Comparison of ENCODE assay signal across 8 cellular contexts in the genomic region with DNA sequence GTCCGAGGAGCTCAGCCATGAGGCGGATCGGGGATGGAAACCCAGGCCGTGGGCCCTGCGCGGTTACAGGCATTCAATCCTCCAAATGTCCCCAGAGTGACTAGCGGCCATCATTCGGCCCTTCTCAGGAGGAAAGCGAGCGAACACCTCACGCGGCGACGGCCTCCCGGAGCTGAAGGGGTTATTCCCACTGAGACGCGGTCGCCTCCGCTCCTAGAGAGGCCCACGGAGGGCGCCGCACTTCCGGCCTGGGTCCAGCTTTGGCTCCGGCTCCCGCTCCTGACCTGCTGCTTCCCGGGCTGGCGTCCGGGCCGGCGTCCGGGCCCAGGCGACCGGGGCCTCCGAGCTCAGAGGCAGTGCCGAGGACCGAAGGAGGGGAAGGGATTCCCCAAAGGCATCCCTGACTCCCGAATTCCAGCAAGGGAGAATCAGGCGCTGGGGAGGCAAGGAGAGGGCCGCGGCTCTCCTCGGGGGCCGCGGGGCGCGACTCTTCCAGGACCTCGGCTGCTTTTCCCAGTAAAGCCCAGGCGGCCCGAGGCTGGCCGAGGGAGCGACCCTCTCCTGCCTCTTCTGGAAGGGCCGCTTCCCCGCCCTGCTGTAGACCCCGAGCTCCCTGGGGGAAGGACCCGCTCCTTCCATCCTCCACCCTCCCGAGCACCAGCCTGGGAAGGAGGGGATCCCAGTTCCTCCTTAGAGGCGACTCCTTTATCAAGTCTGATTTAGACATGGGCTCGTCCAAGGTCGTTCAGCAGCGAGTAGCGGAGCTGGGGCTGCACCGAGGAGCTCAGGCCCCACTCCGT. TPM values are rescaled to one million over a fixed set of nuclear protein-coding genes. Genes with fewer than 3 reads are reported as not detected.
A peak's percentile ranks its signal among the peaks of the same experiment; 100 is the strongest.
DNase-seq lines count a peak whose midpoint lies in the region; ATAC-seq and TF ChIP-seq lines count a peak whose summit lies in the region.

No MANE protein-coding gene starts in this region.

- peak; percentile 64 for ATAC-seq in GM19397 (IDR thresholded peaks at IDR 0.05; ENCODE audit: unreplicated experiment)

- intact Hi-C loops in activated CD4-positive, alpha-beta T cell treated with anti-CD3 and anti-CD28 coated beads, Interleukin-2, amount 10 ng/mL, durations not matched to agents 24 days and 14 days (cut with micrococcal nuclease) = no loop called here

- peak overlapping the region; percentile 67 for H3K27ac Mint-ChIP-seq in activated CD4-positive, alpha-beta T cell treated with anti-CD3 and anti-CD28 coated beads, Interleukin-2, amount 10 ng/mL, durations not matched to agents 24 days and 14 days

- H3K4me1 Mint-ChIP-seq in activated CD4-positive, alpha-beta T cell treated with anti-CD3 and anti-CD28 coated beads, Interleukin-2, amount 10 ng/mL, durations not matched to agents 24 days and 14 days = peaks cover 17% of the 10 kb centered on the region

- DNase-seq in AG04450 (ENCODE audit: low read depth, low spot score) (no peak), NCI-H2196 (lab: John Stamatoyannopoulos, UW; ENCODE audit: unreplicated experiment) (peak; percentile 87), dedifferentiated amniotic fluid mesenchymal stem cell (ENCODE audit: extremely low spot score) (peak; percentile 69), KG1 (lab: John Stamatoyannopoulos, UW) (no peak)
- DNase-seq in activated CD4-positive, alpha-beta T cell treated with anti-CD3 and anti-CD28 coated beads, Interleukin-2, amount 10 ng/mL, durations not matched to agents 24 days and 14 days = peak; percentile 82
- DNase-seq in stimulated activated CD4-positive, alpha-beta T cell treated with anti-CD3 and anti-CD28 coated beads, Interleukin-15, amount 100 ng/mL, for 24 hours = peak; percentile 67

- POLR2A ChIA-PET in AG04450 (lab: Yijun Ruan, JAX) = interaction anchor here (0.5 to 3.7 kb wide), 13 partner anchors 9 to 97 kb away, joined by 3 to 70 read pairs (median 3); a partner anchor contains a TSS

- H3K27ac ChIP-seq in AG04450 (ENCODE audit: low read depth, low read length) = peak overlapping the region; percentile 87
- peak overlapping the region; percentile 88 for H3K27ac ChIP-seq in layer of hippocampus (ENCODE audit: low read depth, low read length)

- peaks cover 8% of the 10 kb centered on the region for H3K27me3 Mint-ChIP-seq in activated CD4-positive, alpha-beta T cell treated with anti-CD3 and anti-CD28 coated beads, Interleukin-2, amount 10 ng/mL, durations not matched to agents 24 days and 14 days

- peak; percentile 11; the same call in 1 of the 2 replicates for TF ChIP-seq CTCF in AG04450 (IDR thresholded peaks at IDR 0.05; ENCODE audit: low read depth, low read length)

- H3K27me3 ChIP-seq in AG04450 (ENCODE audit: control insufficient read depth, insufficient read depth, low read length) (peaks cover 2% of the 10 kb centered on the region), layer of hippocampus (ENCODE audit: control insufficient read depth, insufficient read depth, low read length) (no peaks in the 10 kb centered on the region)

- peak overlapping the region; percentile 58 for H3K4me3 Mint-ChIP-seq in activated CD4-positive, alpha-beta T cell treated with anti-CD3 and anti-CD28 coated beads, Interleukin-2, amount 10 ng/mL, durations not matched to agents 24 days and 14 days

- H3K9me3 Mint-ChIP-seq in activated CD4-positive, alpha-beta T cell treated with anti-CD3 and anti-CD28 coated beads, Interleukin-2, amount 10 ng/mL, durations not matched to agents 24 days and 14 days = no peaks in the 10 kb centered on the region

- CTCF ChIA-PET in AG04450 (lab: Charles Lee) = interaction anchor here (0.5 to 2.4 kb wide), 6 partner anchors 9 to 136 kb away, joined by 3 to 32 read pairs (median 3); no protein-coding TSS in a partner anchor

- H3K36me3 Mint-ChIP-seq in activated CD4-positive, alpha-beta T cell treated with anti-CD3 and anti-CD28 coated beads, Interleukin-2, amount 10 ng/mL, durations not matched to agents 24 days and 14 days (ENCODE audit: low read depth) = no peaks in the 10 kb centered on the region

- peak overlapping the region; percentile 79 for H3K4me3 ChIP-seq in AG04450 (ENCODE audit: low read depth, low read length)

- H3K9me3 ChIP-seq in AG04450 (ENCODE audit: control insufficient read depth, insufficient read depth, low read length) = no peaks in the 10 kb centered on the region; the same call in 1 of the 2 replicates

RNA-seq across cellular contexts. Expression of a gene that starts 18.6 kb away (rescaled TPM):
- 5.1 and 8.0 TPM in 2 replicates for polyA plus RNA-seq in AG04450 (2011; rRNA removed)
- 9.5 and 9.9 TPM in 2 replicates for polyA minus RNA-seq in AG04450 (2011; rRNA and poly(A)+ RNA removed)
- 2.5 and 2.6 TPM in 2 replicates for total RNA-seq in activated CD4-positive, alpha-beta T cell treated with anti-CD3 and anti-CD28 coated beads, Interleukin-2, amount 10 ng/mL, durations not matched to agents 24 days and 14 days

RNA-seq across cellular contexts. Expression of a gene that starts 43.4 kb away (rescaled TPM):
- polyA plus RNA-seq in AG04450 (2011; rRNA removed) = 66.8 and 75.5 TPM in 2 replicates
- 108 and 117 TPM in 2 replicates for polyA minus RNA-seq in AG04450 (2011; rRNA and poly(A)+ RNA removed)
- total RNA-seq in activated CD4-positive, alpha-beta T cell treated with anti-CD3 and anti-CD28 coated beads, Interleukin-2, amount 10 ng/mL, durations not matched to agents 24 days and 14 days = 95.4 and 100 TPM in 2 replicates

RNA-seq across cellular contexts. Expression of a gene that starts 43.7 kb away (rescaled TPM):
- 2.6 and 3.1 TPM in 2 replicates for polyA plus RNA-seq in AG04450 (2011; rRNA removed)
- 1.9 and 3.6 TPM in 2 replicates for polyA minus RNA-seq in AG04450 (2011; rRNA and poly(A)+ RNA removed)
- 4.0 and 4.2 TPM in 2 replicates for total RNA-seq in activated CD4-positive, alpha-beta T cell treated with anti-CD3 and anti-CD28 coated beads, Interleukin-2, amount 10 ng/mL, durations not matched to agents 24 days and 14 days

RNA-seq across cellular contexts. Expression of a gene that starts 57.3 kb away (rescaled TPM):
- 21.7 and 26.0 TPM in 2 replicates for polyA plus RNA-seq in AG04450 (2011; rRNA removed)
- polyA minus RNA-seq in AG04450 (2011; rRNA and poly(A)+ RNA removed) = 18.6 and 28.5 TPM in 2 replicates
- 39.5 and 41.0 TPM in 2 replicates for total RNA-seq in activated CD4-positive, alpha-beta T cell treated with anti-CD3 and anti-CD28 coated beads, Interleukin-2, amount 10 ng/mL, durations not matched to agents 24 days and 14 days

Comparison
In these comparisons a context has a peak if more than half of its experiments do, and no peak if none do; other contexts are left out.
1. DNase-seq: peak in NCI-H2196 (single experiment), activated CD4-positive, alpha-beta T cell treated with anti-CD3 and anti-CD28 coated beads, Interleukin-2, amount 10 ng/mL, durations not matched to agents 24 days and 14 days (single experiment), dedifferentiated amniotic fluid mesenchymal stem cell (single experiment) and stimulated activated CD4-positive, alpha-beta T cell treated with anti-CD3 and anti-CD28 coated beads, Interleukin-15, amount 100 ng/mL, for 24 hours (single experiment); none in AG04450 (single experiment) and KG1 (single experiment).